ENCODE assay signal across 13 cellular contexts in genomic region chr2:145323512-145323911, GRCh38.
DNase-seq lines count a peak whose midpoint lies in the region; ATAC-seq and TF ChIP-seq lines count a peak whose summit lies in the region.
"Had no signal": no experiment of that assay in that cellular context is flagged by ENCODE, and none has a peak within 500 bp of the region (broad histone marks: within the 10 kb centered on the region; RNA-seq: fewer than 3 reads in every experiment).

No MANE protein-coding gene starts in this region.

- H3K27me3 Mint-ChIP-seq in activated CD8-positive, alpha-beta memory T cell treated with anti-CD3 and anti-CD28 coated beads, Interleukin-2, amount 10 ng/mL, durations not matched to agents 7 days and 5 days = peaks cover 12% of the 10 kb centered on the region
- no peaks in the 10 kb centered on the region for H3K27me3 Mint-ChIP-seq in central memory CD8-positive, alpha-beta T cell
- H3K27me3 Mint-ChIP-seq: B cell had no signal

- DNase-seq in activated CD8-positive, alpha-beta memory T cell treated with anti-CD3 and anti-CD28 coated beads, Interleukin-2, amount 10 ng/mL, durations not matched to agents 7 days and 5 days = no peak
- no peak for DNase-seq in activated CD8-positive, alpha-beta memory T cell treated with anti-CD3 and anti-CD28 coated beads, Interleukin-2, amount 50 U/mL, for 48 hours
- peak; percentile 62 for DNase-seq in PC-3
- no peak for DNase-seq in central memory CD8-positive, alpha-beta T cell (ENCODE audit: low spot score in 2 of 2)
- no peak for DNase-seq in stimulated activated effector memory CD8-positive, alpha-beta T cell treated with anti-CD3 and anti-CD28 coated beads, Interleukin-12 subunit alpha, Interleukin-12 subunit beta, amount 100 ng/mL, for 72 hours (ENCODE audit: low spot score in 2 of 2)
- no peak for DNase-seq in HAP-1 (ENCODE audit: low spot score in 2 of 2)
- DNase-seq in esophagus muscularis mucosa (ENCODE audit: extremely low spot score) = no peak
- DNase-seq: NCI-H2227 treated with DMSO at 0.1 percent for 48 hours, spleen had no signal

- POLR2A ChIA-PET in PC-3 (lab: Charles Lee; ENCODE audit: unreplicated experiment) = no interaction called here

- H4K20me1 ChIP-seq in PC-3 (ENCODE audit: low read length) = no peaks in the 10 kb centered on the region

- no peak overlapping the region for H3K4me3 Mint-ChIP-seq in activated CD8-positive, alpha-beta memory T cell treated with anti-CD3 and anti-CD28 coated beads, Interleukin-2, amount 10 ng/mL, durations not matched to agents 7 days and 5 days
- no peak overlapping the region for H3K4me3 Mint-ChIP-seq in central memory CD8-positive, alpha-beta T cell
- no peak overlapping the region for H3K4me3 Mint-ChIP-seq in stimulated activated effector memory CD8-positive, alpha-beta T cell treated with anti-CD3 and anti-CD28 coated beads, Interleukin-12 subunit alpha, Interleukin-12 subunit beta, amount 100 ng/mL, for 72 hours
- H3K4me3 Mint-ChIP-seq: B cell had no signal

- no peaks in the 10 kb centered on the region for H3K79me2 ChIP-seq in PC-3 (ENCODE audit: low read length)

- H3K4me1 ChIP-seq in PC-3 (ENCODE audit: insufficient read depth, low read length) (peaks cover 30% of the 10 kb centered on the region), HAP-1 (no peaks in the 10 kb centered on the region), esophagus muscularis mucosa (no peaks in the 10 kb centered on the region)
- H3K4me1 ChIP-seq: spleen had no signal

- no peak for TF ChIP-seq EP300 in esophagus muscularis mucosa (IDR thresholded peaks at IDR 0.05)

- 75% methylated on average over 2 of the region's 2 CpGs for WGBS in esophagus muscularis mucosa

- peak; percentile 70 for ATAC-seq in activated CD8-positive, alpha-beta memory T cell treated with anti-CD3 and anti-CD28 coated beads, Interleukin-2, amount 10 ng/mL, durations not matched to agents 7 days and 5 days
- ATAC-seq in PC-3 (peak; percentile 72), GM18873 (IDR thresholded peaks at IDR 0.05; ENCODE audit: low FRiP score, unreplicated experiment) (no peak)
- peak; percentile 40 for ATAC-seq in central memory CD8-positive, alpha-beta T cell (replicated peaks; ENCODE audit: extremely low read depth, poor library complexity, severe bottlenecking)
- ATAC-seq in stimulated activated effector memory CD8-positive, alpha-beta T cell treated with anti-CD3 and anti-CD28 coated beads, Interleukin-12 subunit alpha, Interleukin-12 subunit beta, amount 100 ng/mL, for 72 hours = peak; percentile 64
- ATAC-seq: HepG2 had no signal

- H3K9me2 ChIP-seq in PC-3 (replicated peaks; ENCODE audit: low read length) = no peaks in the 10 kb centered on the region

- no peaks in the 10 kb centered on the region for H3K36me3 Mint-ChIP-seq in activated CD8-positive, alpha-beta memory T cell treated with anti-CD3 and anti-CD28 coated beads, Interleukin-2, amount 10 ng/mL, durations not matched to agents 7 days and 5 days
- H3K36me3 Mint-ChIP-seq in central memory CD8-positive, alpha-beta T cell (ENCODE audit: insufficient read depth) = no peaks in the 10 kb centered on the region
- no peaks in the 10 kb centered on the region for H3K36me3 Mint-ChIP-seq in stimulated activated effector memory CD8-positive, alpha-beta T cell treated with anti-CD3 and anti-CD28 coated beads, Interleukin-12 subunit alpha, Interleukin-12 subunit beta, amount 100 ng/mL, for 72 hours

- peaks cover 17% of the 10 kb centered on the region for H3K4me1 Mint-ChIP-seq in activated CD8-positive, alpha-beta memory T cell treated with anti-CD3 and anti-CD28 coated beads, Interleukin-2, amount 10 ng/mL, durations not matched to agents 7 days and 5 days
- peaks cover 6% of the 10 kb centered on the region for H3K4me1 Mint-ChIP-seq in central memory CD8-positive, alpha-beta T cell
- no peaks in the 10 kb centered on the region for H3K4me1 Mint-ChIP-seq in stimulated activated effector memory CD8-positive, alpha-beta T cell treated with anti-CD3 and anti-CD28 coated beads, Interleukin-12 subunit alpha, Interleukin-12 subunit beta, amount 100 ng/mL, for 72 hours
- H3K4me1 Mint-ChIP-seq: B cell had no signal

- H3K9me3 ChIP-seq in PC-3 (ENCODE audit: low read length) = no peaks in the 10 kb centered on the region
- no peaks in the 10 kb centered on the region; the same call in 1 of the 2 replicates for H3K9me3 ChIP-seq in HAP-1
- H3K9me3 ChIP-seq in esophagus muscularis mucosa = no peaks in the 10 kb centered on the region
- H3K9me3 ChIP-seq: spleen had no signal

- H3K27ac Mint-ChIP-seq in activated CD8-positive, alpha-beta memory T cell treated with anti-CD3 and anti-CD28 coated beads, Interleukin-2, amount 10 ng/mL, durations not matched to agents 7 days and 5 days = no peak overlapping the region
- H3K27ac Mint-ChIP-seq in central memory CD8-positive, alpha-beta T cell (ENCODE audit: low read depth) = no peak overlapping the region
- no peak overlapping the region for H3K27ac Mint-ChIP-seq in stimulated activated effector memory CD8-positive, alpha-beta T cell treated with anti-CD3 and anti-CD28 coated beads, Interleukin-12 subunit alpha, Interleukin-12 subunit beta, amount 100 ng/mL, for 72 hours
- H3K27ac Mint-ChIP-seq: B cell had no signal

- intact Hi-C loops in PC-3 (cut with micrococcal nuclease) = no loop called here
- intact Hi-C loops in esophagus muscularis mucosa (cut with DNase I) = no loop called here

- CTCF ChIA-PET in activated CD8-positive, alpha-beta memory T cell treated with anti-CD3 and anti-CD28 coated beads, Interleukin-2, amount 10 ng/mL, durations not matched to agents 7 days and 5 days (lab: Charles Lee) = no interaction called here
- CTCF ChIA-PET in PC-3 (lab: Charles Lee) = no interaction called here

- 0 out of 2 replicates have a peak overlapping the region, but pooled peaks have one; percentile 13 for H3K4me2 ChIP-seq in PC-3 (ENCODE audit: low read length)

- no peak overlapping the region for H3K9ac ChIP-seq in PC-3 (ENCODE audit: low read length)

- no peak overlapping the region for H3K4me3 ChIP-seq in PC-3 (ENCODE audit: low read length)
- H3K4me3 ChIP-seq in HAP-1 = no peak overlapping the region
- H3K4me3 ChIP-seq in esophagus muscularis mucosa = no peak overlapping the region
- H3K4me3 ChIP-seq: coronary artery, spleen had no signal

- peak overlapping the region; percentile 55 for H3K27ac ChIP-seq in PC-3 (ENCODE audit: low read length)
- no peak overlapping the region for H3K27ac ChIP-seq in esophagus muscularis mucosa (replicated peaks in 1 of 4)
- H3K27ac ChIP-seq: coronary artery, spleen had no signal

- H3K9me3 Mint-ChIP-seq in activated CD8-positive, alpha-beta memory T cell treated with anti-CD3 and anti-CD28 coated beads, Interleukin-2, amount 10 ng/mL, durations not matched to agents 7 days and 5 days (ENCODE audit: low read depth) = no peaks in the 10 kb centered on the region
- no peaks in the 10 kb centered on the region for H3K9me3 Mint-ChIP-seq in central memory CD8-positive, alpha-beta T cell
- no peaks in the 10 kb centered on the region for H3K9me3 Mint-ChIP-seq in stimulated activated effector memory CD8-positive, alpha-beta T cell treated with anti-CD3 and anti-CD28 coated beads, Interleukin-12 subunit alpha, Interleukin-12 subunit beta, amount 100 ng/mL, for 72 hours

- TF ChIP-seq POLR2A in esophagus muscularis mucosa (IDR thresholded peaks at IDR 0.05; ENCODE audit: low read depth) = no peak

- H3F3A ChIP-seq in PC-3 (ENCODE audit: low read length, unreplicated experiment) = no peaks in the 10 kb centered on the region

- H3K36me3 ChIP-seq in PC-3 (ENCODE audit: low read depth, low read length) (no peaks in the 10 kb centered on the region), HAP-1 (replicated peaks) (no peaks in the 10 kb centered on the region), esophagus muscularis mucosa (no peaks in the 10 kb centered on the region)
- H3K36me3 ChIP-seq: spleen had no signal

- no peaks in the 10 kb centered on the region for H3K27me3 ChIP-seq in PC-3 (ENCODE audit: low read length)
- no peaks in the 10 kb centered on the region for H3K27me3 ChIP-seq in HAP-1 (ENCODE audit: low read depth)
- H3K27me3 ChIP-seq in esophagus muscularis mucosa = no peaks in the 10 kb centered on the region
- H3K27me3 ChIP-seq: spleen had no signal

- no peak for TF ChIP-seq CTCF in PC-3 (conservative IDR thresholded peaks at IDR 0.05; ENCODE audit: low read depth, low read length)
- TF ChIP-seq CTCF in esophagus muscularis mucosa (IDR thresholded peaks at IDR 0.05) = no peak

- H2AFZ ChIP-seq in PC-3 (ENCODE audit: low read length) = no peak overlapping the region

- in situ Hi-C loops in HAP-1 (cut with MboI; ENCODE audit: low sequenced_read_pairs) = no loop called here

- BruUV-seq in PC-3 (replicated peaks; lab: Mats Ljungman, UMichigan) = no TSS peak
